Comparison of ENCODE assay signal across 27 cellular contexts in genomic region chr4:152999376-153000067, GRCh38.
DNase-seq lines count a peak whose midpoint lies in the region; FAIRE-seq and TF ChIP-seq lines count a peak whose summit lies in the region.
"Had no signal": no experiment of that assay in that cellular context is flagged by ENCODE, and none has a peak within 500 bp of the region (broad histone marks: within the 10 kb centered on the region; RNA-seq: fewer than 3 reads in every experiment).

No MANE protein-coding gene starts in this region.

- H3K27me3 ChIP-seq in bronchial epithelial cell (ENCODE audit: control insufficient read depth, insufficient read depth, low read length), result no peaks in the 10 kb centered on the region
- H3K27me3 ChIP-seq in prostate gland (replicated peaks; ENCODE audit: insufficient read depth), result no peaks in the 10 kb centered on the region
- no peaks in the 10 kb centered on the region for H3K27me3 ChIP-seq in ovary
- H3K27me3 ChIP-seq: gastrocnemius medialis, neutrophil had no signal

- H3K27ac ChIP-seq in prostate gland (peak overlapping the region in 1 of 2 donors; percentile 61), ovary (no peak overlapping the region)
- H3K27ac ChIP-seq: gastrocnemius medialis, neutrophil had no signal

- no peak for TF ChIP-seq POLR2A in prostate gland (IDR thresholded peaks at IDR 0.05)
- TF ChIP-seq POLR2A in ovary (IDR thresholded peaks at IDR 0.05), result no peak

- FAIRE-seq in bronchial epithelial cell (lab: Jason Lieb, UNC) (peak; percentile 43), HTR-8/SVneo (lab: Jason Lieb, UNC) (no peak)
- FAIRE-seq: kidney had no signal

- no peaks in the 10 kb centered on the region for H3K9me3 ChIP-seq in prostate gland
- H3K9me3 ChIP-seq in ovary, result no peaks in the 10 kb centered on the region
- H3K9me3 ChIP-seq: gastrocnemius medialis, neutrophil had no signal

- DNase-seq in LNCaP clone FGC (ENCODE audit: low read depth) (peak; percentile 86), NCI-H69 (lab: John Stamatoyannopoulos, UW) (peak; percentile 62), bronchial epithelial cell (ENCODE audit: low read depth) (no peak), prostate gland (ENCODE audit: low spot score) (peak; percentile 27), ovary (no peak), HTR-8/SVneo (ENCODE audit: insufficient read length, low spot score) (no peak)
- DNase-seq in activated naive CD4-positive, alpha-beta T cell (lab: John Stamatoyannopoulos, UW), result no peak
- DNase-seq in stimulated activated CD4-positive, alpha-beta T cell treated with anti-CD3 and anti-CD28 coated beads, Interleukin-15, amount 100 ng/mL, for 24 hours, result no peak
- DNase-seq: activated CD4-positive, alpha-beta T cell treated with anti-CD3 and anti-CD28 coated beads for 1 hour; activated CD8-positive, alpha-beta memory T cell treated with anti-CD3 and anti-CD28 coated beads for 24 hours; activated T-cell treated with anti-CD3 and anti-CD28 coated beads, Interleukin-2, amount 50 U/mL, for 4 hours; aorta; CD4-positive, alpha-beta T cell; DMS53; effector CD4-positive, alpha-beta T cell; gastrocnemius medialis; GF-D8; KG1; NCI-H2029; NCI-H526 treated with DMSO at 0.1 percent for 48 hours; stimulated activated CD4-positive, alpha-beta T cell treated with anti-CD3 and anti-CD28 coated beads, Interleukin-4, amount 100 ng/mL, for 4 hours; stimulated activated naive CD8-positive, alpha-beta T cell treated with anti-CD3 and anti-CD28 coated beads, Interleukin-15, Interleukin-2, amounts not matched to agents 100 U/mL and 50 U/mL, for 24 hours; T1000 had no signal

- 65% methylated on average over 11 of the region's 11 CpGs for WGBS in prostate gland
- WGBS in ovary, 3 donors, result 88 to 89% (median 88%) methylated on average over 11 of the region's 11 CpGs

- intact Hi-C loops in prostate gland (cut with DNase I) (no loop called here), ovary (cut with DNase I) (no loop called here)

- no peak for TF ChIP-seq EP300 in ovary (IDR thresholded peaks at IDR 0.05)

- H3K4me3 ChIP-seq in LNCaP clone FGC (ENCODE audit: low read depth, low read length), result no peak overlapping the region
- H3K4me3 ChIP-seq in bronchial epithelial cell (ENCODE audit: low read depth, low read length), result no peak overlapping the region
- no peak overlapping the region for H3K4me3 ChIP-seq in prostate gland
- no peak overlapping the region for H3K4me3 ChIP-seq in ovary
- H3K4me3 ChIP-seq: gastrocnemius medialis, lung, skin epidermis had no signal

- no peak for TF ChIP-seq CTCF in LNCaP clone FGC (IDR thresholded peaks at IDR 0.05; ENCODE audit: control insufficient read depth, extremely low read depth, insufficient read depth)
- no peak for TF ChIP-seq CTCF in bronchial epithelial cell (IDR thresholded peaks at IDR 0.05; ENCODE audit: insufficient read depth, low read length, severe bottlenecking)
- no peak for TF ChIP-seq CTCF in prostate gland (IDR thresholded peaks at IDR 0.05)
- TF ChIP-seq CTCF in ovary (IDR thresholded peaks at IDR 0.05), result no peak

- no peaks in the 10 kb centered on the region for H3K36me3 ChIP-seq in bronchial epithelial cell (ENCODE audit: control insufficient read depth, insufficient read depth, low read length)
- no peaks in the 10 kb centered on the region for H3K36me3 ChIP-seq in prostate gland
- no peaks in the 10 kb centered on the region for H3K36me3 ChIP-seq in ovary
- H3K36me3 ChIP-seq: gastrocnemius medialis, neutrophil had no signal

- H3K4me1 ChIP-seq in prostate gland (replicated peaks), result peaks cover 13% of the 10 kb centered on the region
- no peaks in the 10 kb centered on the region for H3K4me1 ChIP-seq in ovary (ENCODE audit: insufficient read depth)
- H3K4me1 ChIP-seq: gastrocnemius medialis had no signal

Comparison
In these comparisons a context has a peak if more than half of its experiments do, and no peak if none do; other contexts are left out.
1. DNase-seq: peak in LNCaP clone FGC (single experiment), NCI-H69 (single experiment) and prostate gland (single experiment); none in bronchial epithelial cell (single experiment), activated naive CD4-positive, alpha-beta T cell (0 of 4), ovary (0 of 5), HTR-8/SVneo (single experiment) and stimulated activated CD4-positive, alpha-beta T cell treated with anti-CD3 and anti-CD28 coated beads, Interleukin-15, amount 100 ng/mL, for 24 hours (single experiment).